Comparison of ENCODE assay signal across 8 cellular contexts in the genomic region with DNA sequence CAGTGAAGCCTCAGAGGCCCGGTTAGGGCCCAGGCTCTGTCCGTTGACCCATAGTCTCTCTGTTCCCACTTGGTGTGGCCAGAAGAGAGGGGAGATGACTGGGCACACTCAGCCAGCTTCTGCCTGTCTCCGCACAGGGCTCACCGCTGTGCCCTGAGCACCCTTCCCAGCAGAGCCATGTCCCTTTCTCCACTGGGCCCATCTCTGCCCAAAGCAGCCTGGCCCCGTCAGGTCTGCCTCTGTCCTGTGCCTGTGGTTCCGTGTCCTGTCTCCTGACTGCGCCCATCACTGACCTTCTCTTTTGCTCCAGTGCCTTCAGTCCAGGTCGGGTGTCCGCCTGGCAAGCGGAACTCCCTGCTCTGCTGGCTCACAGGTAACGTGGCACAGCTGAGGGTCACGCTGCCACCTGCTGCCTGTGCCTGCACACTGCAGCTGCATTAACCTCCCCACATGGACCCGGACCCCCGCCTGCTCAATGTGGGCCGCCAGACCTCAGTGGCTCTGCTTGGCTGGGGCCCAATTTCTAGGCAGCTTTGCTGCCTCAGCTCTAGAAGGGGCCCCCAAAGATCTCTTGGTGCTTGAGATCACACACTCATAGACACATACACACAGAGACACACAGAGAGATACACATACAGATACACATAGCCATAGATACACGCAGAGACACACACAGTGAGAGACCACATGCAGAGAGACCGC. TPM values are rescaled to one million over a fixed set of nuclear protein-coding genes. Genes with fewer than 3 reads are reported as not detected.
DNase-seq lines count a peak whose midpoint lies in the region; ATAC-seq and TF ChIP-seq lines count a peak whose summit lies in the region.

No MANE protein-coding gene starts in this region.

- intact Hi-C loops in CD4-positive, alpha-beta T cell (cut with DNase I, micrococcal nuclease): loop anchor here (2.0 to 5.0 kb wide), 3 partner anchors 16 to 64 kb away; a partner anchor contains a TSS
- intact Hi-C loops in activated naive CD4-positive, alpha-beta T cell treated with anti-CD3 and anti-CD28 coated beads for 36 hours (cut with micrococcal nuclease): loop anchor here (1.0 to 5.0 kb wide), 4 partner anchors 41 to 394 kb away; a partner anchor contains a TSS
- intact Hi-C loops in Right ventricle myocardium inferior (cut with DNase I) (no loop called here), prostate gland (cut with DNase I) (loop anchor here (5.0 kb wide), 1 partner anchor 39 kb away; a partner anchor contains a TSS)

- no peak overlapping the region for H3K27ac ChIP-seq in CD4-positive, alpha-beta T cell (ENCODE audit: low read depth, low read length)
- H3K27ac ChIP-seq in SJCRH30: peak overlapping the region; percentile 47; the same call in 1 of the 2 replicates
- H3K27ac ChIP-seq in prostate gland: no peak overlapping the region

- H3K4me1 ChIP-seq in SJCRH30 (no peaks in the 10 kb centered on the region), prostate gland (replicated peaks) (no peaks in the 10 kb centered on the region)

- H3K4me3 ChIP-seq in SJCRH30 (no peak overlapping the region), prostate gland (no peak overlapping the region)

- WGBS in prostate gland: 35% methylated on average over 17 of the region's 17 CpGs

- TF ChIP-seq CTCF in CD4-positive, alpha-beta T cell (IDR thresholded peaks at IDR 0.05): peak; percentile 76
- peak; percentile 75 to 95 (median 84) for TF ChIP-seq CTCF in prostate gland (IDR thresholded peaks at IDR 0.05)

- CTCF ChIA-PET in CD4-positive, alpha-beta T cell (lab: Charles Lee): interaction anchor here (0.5 to 1.3 kb wide), 11 partner anchors 10 to 394 kb away, joined by 3 to 9 read pairs (median 4); no protein-coding TSS in a partner anchor
- CTCF ChIA-PET in activated naive CD4-positive, alpha-beta T cell treated with anti-CD3 and anti-CD28 coated beads for 36 hours (lab: Charles Lee): interaction anchor here (0.7 to 2.6 kb wide), 15 partner anchors 9 to 247 kb away, joined by 3 to 12 read pairs (median 3); a partner anchor contains a TSS

- no peak for TF ChIP-seq POLR2A in prostate gland (IDR thresholded peaks at IDR 0.05)

- H3K27ac Mint-ChIP-seq in CD4-positive, alpha-beta T cell: no peak overlapping the region
- H3K27ac Mint-ChIP-seq in activated naive CD4-positive, alpha-beta T cell treated with anti-CD3 and anti-CD28 coated beads for 36 hours: no peak overlapping the region

- POLR2A ChIA-PET in CD4-positive, alpha-beta T cell (lab: Charles Lee): interaction anchor here (0.7 to 2.6 kb wide), 3 partner anchors 15 to 311 kb away, joined by 3 to 14 read pairs (median 3); a partner anchor contains a TSS

- no peaks in the 10 kb centered on the region for H3K9me3 ChIP-seq in CD4-positive, alpha-beta T cell (ENCODE audit: control insufficient read depth, low read length)
- H3K9me3 ChIP-seq in SJCRH30 (replicated peaks) (no peaks in the 10 kb centered on the region), prostate gland (no peaks in the 10 kb centered on the region)

- no peaks in the 10 kb centered on the region for H3K27me3 Mint-ChIP-seq in CD4-positive, alpha-beta T cell
- no peaks in the 10 kb centered on the region for H3K27me3 Mint-ChIP-seq in activated naive CD4-positive, alpha-beta T cell treated with anti-CD3 and anti-CD28 coated beads for 36 hours (ENCODE audit: low read depth)

- no peaks in the 10 kb centered on the region for H3K27me3 ChIP-seq in CD4-positive, alpha-beta T cell (ENCODE audit: control insufficient read depth, insufficient read depth, low read length)
- H3K27me3 ChIP-seq in SJCRH30 (no peaks in the 10 kb centered on the region), prostate gland (replicated peaks; ENCODE audit: insufficient read depth) (no peaks in the 10 kb centered on the region)

- H3K36me3 ChIP-seq in SJCRH30 (no peaks in the 10 kb centered on the region; the same call in 1 of the 2 replicates), prostate gland (no peaks in the 10 kb centered on the region)

- ATAC-seq in CD4-positive, alpha-beta T cell (ENCODE audit: poor library complexity): peak; percentile 99
- peak; percentile 60 for ATAC-seq in HG03565 (IDR thresholded peaks at IDR 0.05; ENCODE audit: unreplicated experiment)
- ATAC-seq in Right ventricle myocardium inferior: peak; percentile 88

- peak; percentile 60 to 76 (median 64) for DNase-seq in CD4-positive, alpha-beta T cell
- peak; percentile 85 for DNase-seq in GM19238 (ENCODE audit: insufficient read length, low spot score)
- DNase-seq in SJCRH30: peak; percentile 42 to 61
- DNase-seq in activated naive CD4-positive, alpha-beta T cell treated with anti-CD3 and anti-CD28 coated beads for 36 hours: peak; percentile 83
- DNase-seq in Right ventricle myocardium inferior (ENCODE audit: missing footprints): peak; percentile 86
- DNase-seq in prostate gland (ENCODE audit: low spot score): peak; percentile 83
- DNase-seq in OCI-M2 (lab: John Stamatoyannopoulos, UW; ENCODE audit: unreplicated experiment): no peak

- H3K9me3 Mint-ChIP-seq in CD4-positive, alpha-beta T cell: no peaks in the 10 kb centered on the region
- no peaks in the 10 kb centered on the region for H3K9me3 Mint-ChIP-seq in activated naive CD4-positive, alpha-beta T cell treated with anti-CD3 and anti-CD28 coated beads for 36 hours

- peaks cover 4% of the 10 kb centered on the region for H3K4me1 Mint-ChIP-seq in CD4-positive, alpha-beta T cell (ENCODE audit: low read depth)
- H3K4me1 Mint-ChIP-seq in activated naive CD4-positive, alpha-beta T cell treated with anti-CD3 and anti-CD28 coated beads for 36 hours (ENCODE audit: low read depth): no peaks in the 10 kb centered on the region

- no peak overlapping the region for H3K4me3 Mint-ChIP-seq in CD4-positive, alpha-beta T cell
- no peak overlapping the region for H3K4me3 Mint-ChIP-seq in activated naive CD4-positive, alpha-beta T cell treated with anti-CD3 and anti-CD28 coated beads for 36 hours

- peaks cover 16% of the 10 kb centered on the region for H3K36me3 Mint-ChIP-seq in CD4-positive, alpha-beta T cell (ENCODE audit: low read depth)
- H3K36me3 Mint-ChIP-seq in activated naive CD4-positive, alpha-beta T cell treated with anti-CD3 and anti-CD28 coated beads for 36 hours (ENCODE audit: low read depth): no peaks in the 10 kb centered on the region

RNA-seq across cellular contexts. Expression of a gene that starts 15.2 kb away (rescaled TPM):
- 10 to 100 TPM; 48.7 to 53.5 TPM for total RNA-seq in CD4-positive, alpha-beta T cell
- total RNA-seq in SJCRH30 (2014; rRNA removed; shearing (Covaris generic)): 9.1 and 9.3 TPM in 2 replicates
- total RNA-seq in activated naive CD4-positive, alpha-beta T cell treated with anti-CD3 and anti-CD28 coated beads for 36 hours: 10 to 100 TPM; 17.3 to 19.9 TPM
- total RNA-seq in Right ventricle myocardium inferior: 13.3 TPM
- total RNA-seq in prostate gland: 10 to 100 TPM; 29.7 to 29.8 TPM

RNA-seq across cellular contexts. Expression of a gene that starts 40.2 kb away (rescaled TPM):
- total RNA-seq in CD4-positive, alpha-beta T cell: 1 to 10 TPM; 7.0 to 7.1 TPM
- total RNA-seq in SJCRH30 (2014; rRNA removed; shearing (Covaris generic)): 3.7 and 4.3 TPM in 2 replicates
- total RNA-seq in activated naive CD4-positive, alpha-beta T cell treated with anti-CD3 and anti-CD28 coated beads for 36 hours: 1 to 10 TPM; 5.6 to 6.0 TPM
- 33.3 TPM for total RNA-seq in Right ventricle myocardium inferior
- 10 to 100 TPM in 1 of 2 donors, 1 to 10 TPM in 1; 9.2 to 13.9 TPM for total RNA-seq in prostate gland

RNA-seq across cellular contexts. Expression of a gene that starts 42.9 kb away (rescaled TPM):
- 10 to 100 TPM in 1 of 2 experiments, 1 to 10 TPM in 1; 6.2 to 10.4 TPM for total RNA-seq in CD4-positive, alpha-beta T cell
- total RNA-seq in SJCRH30 (2014; rRNA removed; shearing (Covaris generic)): 0.58 and 1.1 TPM in 2 replicates
- total RNA-seq in activated naive CD4-positive, alpha-beta T cell treated with anti-CD3 and anti-CD28 coated beads for 36 hours: 1 to 10 TPM; 3.3 to 4.2 TPM
- total RNA-seq in Right ventricle myocardium inferior (12.7 TPM), prostate gland (10 to 100 TPM; 11.4 to 15.2 TPM)

RNA-seq across cellular contexts. Expression of a gene that starts 56.9 kb away (rescaled TPM):
- 10 to 100 TPM; 17.2 to 18.3 TPM for total RNA-seq in CD4-positive, alpha-beta T cell
- 7.7 and 7.8 TPM in 2 replicates for total RNA-seq in SJCRH30 (2014; rRNA removed; shearing (Covaris generic))
- 10 to 100 TPM; 25.0 to 27.3 TPM for total RNA-seq in activated naive CD4-positive, alpha-beta T cell treated with anti-CD3 and anti-CD28 coated beads for 36 hours
- total RNA-seq in Right ventricle myocardium inferior: 17.4 TPM
- 10 to 100 TPM; 21.2 to 38.7 TPM for total RNA-seq in prostate gland
